ENCODE assay signal across 8 cellular contexts in genomic region chr2:174603280-174603679, GRCh38. TPM values are rescaled to one million over a fixed set of nuclear protein-coding genes. Genes with fewer than 3 reads are reported as not detected.
A peak's percentile ranks its signal among the peaks of the same experiment; 100 is the strongest.
DNase-seq lines count a peak whose midpoint lies in the region; ATAC-seq and TF ChIP-seq lines count a peak whose summit lies in the region.

No MANE protein-coding gene starts in this region.

- ATAC-seq in HG02763 (IDR thresholded peaks at IDR 0.05; ENCODE audit: unreplicated experiment) (peak; percentile 38), heart left ventricle (peak; percentile 80 to 94 (median 93)), HG03135 (IDR thresholded peaks at IDR 0.05; ENCODE audit: unreplicated experiment) (no peak)

- H3K27ac ChIP-seq in OCI-LY7 (ENCODE audit: low read depth, low read length, poor library complexity, severe bottlenecking) (no peak overlapping the region), heart left ventricle (peak overlapping the region in 1 of 12 donors; percentile 54), sigmoid colon (peak overlapping the region in 2 of 4 donors; percentile 8 to 33)

- peaks cover 87% of the 10 kb centered on the region for H3K4me1 Mint-ChIP-seq in activated naive CD8-positive, alpha-beta T cell (ENCODE audit: low read depth)

- H3K9me3 Mint-ChIP-seq in activated naive CD8-positive, alpha-beta T cell (ENCODE audit: low read depth), result no peaks in the 10 kb centered on the region

- no peaks in the 10 kb centered on the region for H3K27me3 ChIP-seq in heart left ventricle
- H3K27me3 ChIP-seq in sigmoid colon, result no peaks in the 10 kb centered on the region

- peaks cover 14% of the 10 kb centered on the region; the same call in 1 of the 2 replicates for H3K79me2 ChIP-seq in OCI-LY7 (ENCODE audit: insufficient read depth, low read depth, low read length)

- CTCF ChIA-PET in OCI-LY7 (lab: Charles Lee; ENCODE audit: unreplicated experiment), result no interaction called here

- H3K27ac Mint-ChIP-seq in activated naive CD8-positive, alpha-beta T cell, result peak overlapping the region; percentile 93

- TF ChIP-seq POLR2A in heart left ventricle (IDR thresholded peaks at IDR 0.05) (no peak), sigmoid colon (IDR thresholded peaks at IDR 0.05) (no peak)

- peak overlapping the region; percentile 10; the same call in 1 of the 2 replicates for H3K4me2 ChIP-seq in OCI-LY7 (ENCODE audit: low read length)

- peak; percentile 53 for DNase-seq in NCI-H2196 (lab: John Stamatoyannopoulos, UW; ENCODE audit: unreplicated experiment)
- no peak for DNase-seq in NCI-H2196 treated with DMSO at 0.1 percent for 48 hours (lab: John Stamatoyannopoulos, UW; ENCODE audit: unreplicated experiment)
- peak; percentile 74 for DNase-seq in OCI-LY7 (ENCODE audit: low spot score)
- peak in 4 of 5 donors; percentile 45 to 68 (median 62) for DNase-seq in heart left ventricle
- peak; percentile 77 for DNase-seq in sigmoid colon

- H3K9me2 ChIP-seq in OCI-LY7 (ENCODE audit: insufficient read depth, low read length), result no peaks in the 10 kb centered on the region

- no peak for TF ChIP-seq EP300 in sigmoid colon (IDR thresholded peaks at IDR 0.05)

- H3K9me3 ChIP-seq in OCI-LY7 (ENCODE audit: low read length), result peaks cover 11% of the 10 kb centered on the region; the same call in 1 of the 2 replicates
- no peaks in the 10 kb centered on the region for H3K9me3 ChIP-seq in heart left ventricle
- no peaks in the 10 kb centered on the region for H3K9me3 ChIP-seq in sigmoid colon

- peaks cover 7% of the 10 kb centered on the region for H3K36me3 Mint-ChIP-seq in activated naive CD8-positive, alpha-beta T cell

- BruUV-seq in OCI-LY7 (replicated peaks; lab: Mats Ljungman, UMichigan), result no TSS peak

- peaks cover 79% of the 10 kb centered on the region for H3K4me1 ChIP-seq in OCI-LY7 (ENCODE audit: insufficient read depth, low read length, poor library complexity, severe bottlenecking)
- H3K4me1 ChIP-seq in heart left ventricle, result peaks cover 0 to 75% (median 3%) of the 10 kb centered on the region in 12 donors
- peaks cover 0 to 57% (median 37%) of the 10 kb centered on the region in 4 donors for H3K4me1 ChIP-seq in sigmoid colon

- peak; percentile 88 for TF ChIP-seq CTCF in OCI-LY7 (conservative IDR thresholded peaks at IDR 0.05; ENCODE audit: low read length)
- peak; percentile 43 to 77 (median 60) for TF ChIP-seq CTCF in heart left ventricle (IDR thresholded peaks at IDR 0.05)
- TF ChIP-seq CTCF in sigmoid colon (IDR thresholded peaks at IDR 0.05), result peak in 3 of 4 experiments; percentile 12 to 33 (median 21)

- no peak overlapping the region for H2AFZ ChIP-seq in OCI-LY7 (ENCODE audit: low read length)

- H3K27me3 Mint-ChIP-seq in activated naive CD8-positive, alpha-beta T cell, result no peaks in the 10 kb centered on the region

- POLR2A ChIA-PET in OCI-LY7 (lab: Charles Lee), result interaction anchor here (0.7 to 3.3 kb wide), 5 partner anchors 9 to 48 kb away, joined by 3 to 18 read pairs (median 4); no protein-coding TSS in a partner anchor

- peak overlapping the region; percentile 18 for H3K4me3 Mint-ChIP-seq in activated naive CD8-positive, alpha-beta T cell

- intact Hi-C loops in OCI-LY7 (cut with micrococcal nuclease; ENCODE audit: unreplicated experiment) (loop anchor here (1.0 to 2.0 kb wide), 3 partner anchors 25 to 140 kb away; no protein-coding TSS in a partner anchor), heart left ventricle (cut with DNase I) (loop anchor here in 9 of 10 donors (2.0 to 10.0 kb wide), 6 partner anchors 79 to 141 kb away; partner anchors contain the start of gene GPR155 (in 2 of the 9)), sigmoid colon (cut with DNase I) (loop anchor here (2.0 kb wide), 1 partner anchor 140 kb away; no protein-coding TSS in a partner anchor)

- no peak overlapping the region for H3K4me3 ChIP-seq in OCI-LY7 (ENCODE audit: low read depth, low read length, poor library complexity, severe bottlenecking)
- no peak overlapping the region for H3K4me3 ChIP-seq in heart left ventricle
- H3K4me3 ChIP-seq in sigmoid colon, result no peak overlapping the region

- H3K36me3 ChIP-seq in OCI-LY7 (ENCODE audit: insufficient read depth, low read length) (peaks cover 8% of the 10 kb centered on the region; the same call in 1 of the 2 replicates), heart left ventricle (peaks cover 0 to 12% (median 0%) of the 10 kb centered on the region in 9 donors), sigmoid colon (no peaks in the 10 kb centered on the region)

- no peaks in the 10 kb centered on the region for H4K20me1 ChIP-seq in OCI-LY7 (ENCODE audit: insufficient read depth, low read length)

- 17 to 31% (median 25%) methylated on average over 3 of the region's 3 CpGs for WGBS in heart left ventricle, 4 donors
- WGBS in sigmoid colon, 2 donors, result 49 to 70% methylated on average over 3 of the region's 3 CpGs

RNA-seq across cellular contexts. Expression of gene WIPF1, which starts 5.7 kb away (rescaled TPM):
- 22.7 and 27.1 TPM in 2 replicates for total RNA-seq in OCI-LY7 (2014; rRNA removed; shearing (Covaris generic))
- total RNA-seq in OCI-LY7 (2022) (183 and 192 TPM in 2 replicates), heart left ventricle (10 to 100 TPM in 8 of 9 donors, 1 to 10 TPM in 1; 10.0 to 73.2 (median 14.1) TPM), sigmoid colon (10 to 100 TPM; 26.3 to 51.0 (median 40.6) TPM)
- polyA plus RNA-seq in heart left ventricle (10 to 100 TPM in 1 of 2 donors, 1 to 10 TPM in 1; 9.7 to 12.3 TPM), sigmoid colon (10 to 100 TPM in 2 of 3 donors, 1 to 10 TPM in 1; 9.0 to 46.8 (median 11.8) TPM)

Comparison
In these comparisons a context has a peak if more than half of its experiments do, and no peak if none do; other contexts are left out.
1. CTCF ChIP-seq: peak in every context shown above with its lines; median percentile 88 in OCI-LY7; 60 in heart left ventricle; 21 in sigmoid colon.